26 cellular contexts compared by ENCODE assay signal in the genomic region with DNA sequence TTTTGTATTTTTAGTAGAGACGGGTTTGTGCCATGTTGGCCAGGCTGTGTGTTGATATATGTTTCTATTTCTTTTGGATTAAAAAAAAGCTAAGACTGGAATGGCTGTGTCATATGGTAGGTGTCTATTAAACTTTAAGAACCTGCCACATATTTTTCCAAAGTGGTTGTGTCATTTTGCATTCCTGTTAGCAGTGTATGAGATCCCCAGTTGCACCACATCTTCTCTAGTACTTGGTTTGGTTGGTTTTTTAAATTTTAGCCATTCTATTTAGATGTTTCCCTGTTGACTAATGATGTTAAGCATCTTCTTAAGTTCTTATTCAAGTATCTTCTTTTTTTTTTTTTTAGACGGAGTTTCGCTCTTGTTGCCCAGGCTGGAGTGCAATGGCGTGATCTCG.
"Had no signal": no experiment of that assay in that cellular context is flagged by ENCODE, and none has a peak within 500 bp of the region (broad histone marks: within the 10 kb centered on the region; RNA-seq: fewer than 3 reads in every experiment).

No MANE protein-coding gene starts in this region.

- DNase-seq: dermis blood vessel endothelial cell; effector memory CD4-positive, alpha-beta T cell; foreskin keratinocyte; glutamatergic neuron; heart right ventricle; hippocampal formation; left cardiac atrium; left lung; mesenchymal stem cell; mucosa of descending colon; naive B cell; stimulated activated CD4-positive, alpha-beta T cell treated with anti-CD3 and anti-CD28 coated beads, Interleukin-2, amount 100 ng/mL, for 24 hours; stimulated activated CD4-positive, alpha-beta T cell treated with anti-CD3 and anti-CD28 coated beads, Interleukin-4, amount 100 ng/mL, for 24 hours; stimulated activated naive CD4-positive, alpha-beta T cell treated with Interleukin-2 at 50 U/mL for 16 hours; stomach; thyroid gland had no signal

- H3K9me3 Mint-ChIP-seq: naive B cell; natural killer cell treated with Interleukin-12 subunit alpha and Interleukin-12 subunit beta and Interleukin-15 and Interleukin-18, amount 100 ng/mL, for 72 hours; stimulated activated effector memory CD8-positive, alpha-beta T cell treated with anti-CD3 and anti-CD28 coated beads, Interleukin-12 subunit alpha, Interleukin-12 subunit beta, amount 100 ng/mL, for 72 hours; type B pancreatic cell had no signal

- H3K27ac Mint-ChIP-seq: mesothelial cell of epicardium; natural killer cell treated with Interleukin-12 subunit alpha and Interleukin-12 subunit beta and Interleukin-15 and Interleukin-18, amount 100 ng/mL, for 72 hours; neural progenitor cell; stimulated activated effector memory CD8-positive, alpha-beta T cell treated with anti-CD3 and anti-CD28 coated beads, Interleukin-12 subunit alpha, Interleukin-12 subunit beta, amount 100 ng/mL, for 72 hours; type B pancreatic cell had no signal

- H3K4me3 Mint-ChIP-seq: mesothelial cell of epicardium; naive B cell; natural killer cell treated with Interleukin-12 subunit alpha and Interleukin-12 subunit beta and Interleukin-15 and Interleukin-18, amount 100 ng/mL, for 72 hours; neural progenitor cell; stimulated activated effector memory CD8-positive, alpha-beta T cell treated with anti-CD3 and anti-CD28 coated beads, Interleukin-12 subunit alpha, Interleukin-12 subunit beta, amount 100 ng/mL, for 72 hours; type B pancreatic cell had no signal

- H3K27ac ChIP-seq: coronary artery, esophagus muscularis mucosa, foreskin keratinocyte, heart right ventricle, left lung, neural progenitor cell, prostate gland, right atrium auricular region, stomach, thyroid gland had no signal

- H3K9me3 ChIP-seq: esophagus muscularis mucosa, heart right ventricle, left lung, mucosa of descending colon, prostate gland, right atrium auricular region, stomach, thyroid gland had no signal

- H3K36me3 Mint-ChIP-seq: naive B cell; natural killer cell treated with Interleukin-12 subunit alpha and Interleukin-12 subunit beta and Interleukin-15 and Interleukin-18, amount 100 ng/mL, for 72 hours; stimulated activated effector memory CD8-positive, alpha-beta T cell treated with anti-CD3 and anti-CD28 coated beads, Interleukin-12 subunit alpha, Interleukin-12 subunit beta, amount 100 ng/mL, for 72 hours; type B pancreatic cell had no signal

- ATAC-seq: foreskin keratinocyte; heart right ventricle; left cardiac atrium; left lung; mucosa of descending colon; natural killer cell treated with Interleukin-12 subunit alpha and Interleukin-12 subunit beta and Interleukin-15 and Interleukin-18, amount 100 ng/mL, for 72 hours; sciatic nerve; stimulated activated effector memory CD8-positive, alpha-beta T cell treated with anti-CD3 and anti-CD28 coated beads, Interleukin-12 subunit alpha, Interleukin-12 subunit beta, amount 100 ng/mL, for 72 hours had no signal

- H3K36me3 ChIP-seq: esophagus muscularis mucosa, heart right ventricle, left lung, neural progenitor cell, prostate gland, right atrium auricular region, stomach, thyroid gland had no signal

- H3K4me3 ChIP-seq: coronary artery, esophagus muscularis mucosa, heart right ventricle, left lung, mucosa of descending colon, neural progenitor cell, prostate gland, right atrium auricular region, stomach, thyroid gland had no signal

- H3K4me1 ChIP-seq: foreskin keratinocyte, prostate gland, thyroid gland had no signal

- H3K27me3 Mint-ChIP-seq: naive B cell; natural killer cell treated with Interleukin-12 subunit alpha and Interleukin-12 subunit beta and Interleukin-15 and Interleukin-18, amount 100 ng/mL, for 72 hours; type B pancreatic cell had no signal

- H3K4me1 Mint-ChIP-seq: mesothelial cell of epicardium; naive B cell; stimulated activated effector memory CD8-positive, alpha-beta T cell treated with anti-CD3 and anti-CD28 coated beads, Interleukin-12 subunit alpha, Interleukin-12 subunit beta, amount 100 ng/mL, for 72 hours had no signal

- H3K27me3 ChIP-seq: esophagus muscularis mucosa, foreskin keratinocyte, heart right ventricle, left lung, neural progenitor cell, right atrium auricular region, stomach, thyroid gland had no signal
